ENCODE assay signal across 1 cellular context in the genomic region with DNA sequence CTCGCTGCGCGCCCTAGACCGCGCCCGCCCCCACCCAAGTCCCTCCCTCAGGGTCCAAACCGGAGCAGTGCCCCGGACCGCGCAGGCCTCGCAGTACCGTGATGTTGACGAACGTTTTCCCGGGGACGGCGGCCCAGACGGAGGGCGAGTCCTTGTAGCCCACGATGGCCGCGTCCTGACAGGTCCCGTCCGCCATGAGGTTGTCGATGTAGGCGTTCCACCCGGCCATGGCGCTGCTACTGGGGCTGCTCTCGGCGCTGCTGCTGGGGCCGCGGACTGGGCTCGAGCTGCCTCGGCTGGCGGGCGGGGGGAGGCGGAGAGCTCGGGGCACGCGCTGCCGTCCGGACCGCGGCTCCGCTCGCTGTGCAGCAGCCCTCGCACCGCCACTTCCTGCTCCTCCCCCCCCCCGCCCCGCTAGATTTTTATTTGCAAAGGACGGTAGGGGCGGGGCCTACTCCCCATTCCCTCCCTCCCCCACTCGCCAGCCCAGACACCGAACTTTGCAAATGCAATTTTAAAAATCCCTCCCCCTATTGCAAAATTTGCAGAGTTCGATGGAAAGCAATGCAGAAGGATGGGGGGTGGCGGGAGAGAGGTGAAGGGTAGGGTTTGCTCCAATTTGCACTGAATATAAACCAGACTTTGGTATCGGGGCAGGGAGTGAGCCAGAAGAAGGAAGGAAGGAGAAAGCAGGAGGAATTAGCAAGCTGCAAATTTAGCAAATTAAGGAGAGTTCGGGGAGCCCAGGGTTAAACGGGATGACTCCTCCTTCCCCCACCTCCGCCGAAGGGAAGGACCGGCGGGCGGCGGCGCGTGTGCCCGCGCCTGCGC.
A peak's percentile ranks its signal among the peaks of the same experiment; 100 is the strongest.
TF ChIP-seq lines count a peak whose summit lies in the region.

TSS of gene PFN1 (minus strand) at position 365 of the 831 bp plus-strand sequence. CDS start at position 229, 136 bp downstream.

TF ChIP-seq in GM12878, 131 proteins besides CTCF, POLR2A, EP300 and RAD21 (continued from another document and continues in another):
- TF ChIP-seq, protein P1, sequence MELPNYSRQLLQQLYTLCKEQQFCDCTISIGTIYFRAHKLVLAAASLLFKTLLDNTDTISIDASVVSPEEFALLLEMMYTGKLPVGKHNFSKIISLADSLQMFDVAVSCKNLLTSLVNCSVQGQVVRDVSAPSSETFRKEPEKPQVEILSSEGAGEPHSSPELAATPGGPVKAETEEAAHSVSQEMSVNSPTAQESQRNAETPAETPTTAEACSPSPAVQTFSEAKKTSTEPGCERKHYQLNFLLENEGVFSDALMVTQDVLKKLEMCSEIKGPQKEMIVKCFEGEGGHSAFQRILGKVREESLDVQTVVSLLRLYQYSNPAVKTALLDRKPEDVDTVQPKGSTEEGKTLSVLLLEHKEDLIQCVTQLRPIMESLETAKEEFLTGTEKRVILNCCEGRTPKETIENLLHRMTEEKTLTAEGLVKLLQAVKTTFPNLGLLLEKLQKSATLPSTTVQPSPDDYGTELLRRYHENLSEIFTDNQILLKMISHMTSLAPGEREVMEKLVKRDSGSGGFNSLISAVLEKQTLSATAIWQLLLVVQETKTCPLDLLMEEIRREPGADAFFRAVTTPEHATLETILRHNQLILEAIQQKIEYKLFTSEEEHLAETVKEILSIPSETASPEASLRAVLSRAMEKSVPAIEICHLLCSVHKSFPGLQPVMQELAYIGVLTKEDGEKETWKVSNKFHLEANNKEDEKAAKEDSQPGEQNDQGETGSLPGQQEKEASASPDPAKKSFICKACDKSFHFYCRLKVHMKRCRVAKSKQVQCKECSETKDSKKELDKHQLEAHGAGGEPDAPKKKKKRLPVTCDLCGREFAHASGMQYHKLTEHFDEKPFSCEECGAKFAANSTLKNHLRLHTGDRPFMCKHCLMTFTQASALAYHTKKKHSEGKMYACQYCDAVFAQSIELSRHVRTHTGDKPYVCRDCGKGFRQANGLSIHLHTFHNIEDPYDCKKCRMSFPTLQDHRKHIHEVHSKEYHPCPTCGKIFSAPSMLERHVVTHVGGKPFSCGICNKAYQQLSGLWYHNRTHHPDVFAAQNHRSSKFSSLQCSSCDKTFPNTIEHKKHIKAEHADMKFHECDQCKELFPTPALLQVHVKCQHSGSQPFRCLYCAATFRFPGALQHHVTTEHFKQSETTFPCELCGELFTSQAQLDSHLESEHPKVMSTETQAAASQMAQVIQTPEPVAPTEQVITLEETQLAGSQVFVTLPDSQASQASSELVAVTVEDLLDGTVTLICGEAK (IDR thresholded peaks at IDR 0.05; ENCODE audit: borderline replicate concordance): peak; percentile 33; the same call in 1 of the 2 replicates
- peak; percentile 30 for TF ChIP-seq GATAD2B (conservative IDR thresholded peaks at IDR 0.05; ENCODE audit: low read depth)
- 0 out of 4 replicates have a peak, but pooled peaks of 1 of the 2 experiments have one; percentile 24 for TF ChIP-seq CEBPB (IDR thresholded peaks at IDR 0.05; ENCODE audit: borderline replicate concordance in 1 of 2, low read depth in 2 of 2, low read length in 2 of 2)
- TF ChIP-seq ESRRA (IDR thresholded peaks at IDR 0.05; ENCODE audit: low read length): no peak
- TF ChIP-seq, protein P2, sequence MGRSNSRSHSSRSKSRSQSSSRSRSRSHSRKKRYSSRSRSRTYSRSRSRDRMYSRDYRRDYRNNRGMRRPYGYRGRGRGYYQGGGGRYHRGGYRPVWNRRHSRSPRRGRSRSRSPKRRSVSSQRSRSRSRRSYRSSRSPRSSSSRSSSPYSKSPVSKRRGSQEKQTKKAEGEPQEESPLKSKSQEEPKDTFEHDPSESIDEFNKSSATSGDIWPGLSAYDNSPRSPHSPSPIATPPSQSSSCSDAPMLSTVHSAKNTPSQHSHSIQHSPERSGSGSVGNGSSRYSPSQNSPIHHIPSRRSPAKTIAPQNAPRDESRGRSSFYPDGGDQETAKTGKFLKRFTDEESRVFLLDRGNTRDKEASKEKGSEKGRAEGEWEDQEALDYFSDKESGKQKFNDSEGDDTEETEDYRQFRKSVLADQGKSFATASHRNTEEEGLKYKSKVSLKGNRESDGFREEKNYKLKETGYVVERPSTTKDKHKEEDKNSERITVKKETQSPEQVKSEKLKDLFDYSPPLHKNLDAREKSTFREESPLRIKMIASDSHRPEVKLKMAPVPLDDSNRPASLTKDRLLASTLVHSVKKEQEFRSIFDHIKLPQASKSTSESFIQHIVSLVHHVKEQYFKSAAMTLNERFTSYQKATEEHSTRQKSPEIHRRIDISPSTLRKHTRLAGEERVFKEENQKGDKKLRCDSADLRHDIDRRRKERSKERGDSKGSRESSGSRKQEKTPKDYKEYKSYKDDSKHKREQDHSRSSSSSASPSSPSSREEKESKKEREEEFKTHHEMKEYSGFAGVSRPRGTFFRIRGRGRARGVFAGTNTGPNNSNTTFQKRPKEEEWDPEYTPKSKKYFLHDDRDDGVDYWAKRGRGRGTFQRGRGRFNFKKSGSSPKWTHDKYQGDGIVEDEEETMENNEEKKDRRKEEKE (IDR thresholded peaks at IDR 0.05): 0 out of 2 replicates have a peak, but pooled peaks have one; percentile 70
- peak; percentile 93 for TF ChIP-seq NBN (IDR thresholded peaks at IDR 0.05)
- peak; percentile 73; the same call in 1 of the 2 replicates for TF ChIP-seq FOXK2 (IDR thresholded peaks at IDR 0.05)
- no peak for TF ChIP-seq GABPA (IDR thresholded peaks at IDR 0.05; ENCODE audit: low read depth)
- TF ChIP-seq ZBTB4 (CRISPR knock-in tag; IDR thresholded peaks at IDR 0.05): no peak
- no peak for TF ChIP-seq FOS (IDR thresholded peaks at IDR 0.05; ENCODE audit: borderline replicate concordance, extremely low read depth, insufficient read length)
- no peak for TF ChIP-seq JUND (IDR thresholded peaks at IDR 0.05; ENCODE audit: low read depth, low read length)
- no peak for TF ChIP-seq KAT2A (conservative IDR thresholded peaks at IDR 0.05; ENCODE audit: control insufficient read depth, low read depth, low read length)
- TF ChIP-seq JUNB (IDR thresholded peaks at IDR 0.05): 0 out of 2 replicates have a peak, but pooled peaks have one; percentile 16
- TF ChIP-seq, protein P3, sequence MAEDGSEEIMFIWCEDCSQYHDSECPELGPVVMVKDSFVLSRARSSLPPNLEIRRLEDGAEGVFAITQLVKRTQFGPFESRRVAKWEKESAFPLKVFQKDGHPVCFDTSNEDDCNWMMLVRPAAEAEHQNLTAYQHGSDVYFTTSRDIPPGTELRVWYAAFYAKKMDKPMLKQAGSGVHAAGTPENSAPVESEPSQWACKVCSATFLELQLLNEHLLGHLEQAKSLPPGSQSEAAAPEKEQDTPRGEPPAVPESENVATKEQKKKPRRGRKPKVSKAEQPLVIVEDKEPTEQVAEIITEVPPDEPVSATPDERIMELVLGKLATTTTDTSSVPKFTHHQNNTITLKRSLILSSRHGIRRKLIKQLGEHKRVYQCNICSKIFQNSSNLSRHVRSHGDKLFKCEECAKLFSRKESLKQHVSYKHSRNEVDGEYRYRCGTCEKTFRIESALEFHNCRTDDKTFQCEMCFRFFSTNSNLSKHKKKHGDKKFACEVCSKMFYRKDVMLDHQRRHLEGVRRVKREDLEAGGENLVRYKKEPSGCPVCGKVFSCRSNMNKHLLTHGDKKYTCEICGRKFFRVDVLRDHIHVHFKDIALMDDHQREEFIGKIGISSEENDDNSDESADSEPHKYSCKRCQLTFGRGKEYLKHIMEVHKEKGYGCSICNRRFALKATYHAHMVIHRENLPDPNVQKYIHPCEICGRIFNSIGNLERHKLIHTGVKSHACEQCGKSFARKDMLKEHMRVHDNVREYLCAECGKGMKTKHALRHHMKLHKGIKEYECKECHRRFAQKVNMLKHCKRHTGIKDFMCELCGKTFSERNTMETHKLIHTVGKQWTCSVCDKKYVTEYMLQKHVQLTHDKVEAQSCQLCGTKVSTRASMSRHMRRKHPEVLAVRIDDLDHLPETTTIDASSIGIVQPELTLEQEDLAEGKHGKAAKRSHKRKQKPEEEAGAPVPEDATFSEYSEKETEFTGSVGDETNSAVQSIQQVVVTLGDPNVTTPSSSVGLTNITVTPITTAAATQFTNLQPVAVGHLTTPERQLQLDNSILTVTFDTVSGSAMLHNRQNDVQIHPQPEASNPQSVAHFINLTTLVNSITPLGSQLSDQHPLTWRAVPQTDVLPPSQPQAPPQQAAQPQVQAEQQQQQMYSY (CRISPR knock-in tag; IDR thresholded peaks at IDR 0.05): no peak
- TF ChIP-seq POU2F2 (IDR thresholded peaks at IDR 0.05; ENCODE audit: borderline replicate concordance, low read depth, low read length): no peak
- TF ChIP-seq NR2F1 (conservative IDR thresholded peaks at IDR 0.05): no peak; the same call in 1 of the 2 replicates
- TF ChIP-seq ZNF207 (IDR thresholded peaks at IDR 0.05; ENCODE audit: borderline replicate concordance): no peak
- 0 out of 2 replicates have a peak, but pooled peaks have one; percentile 27 for TF ChIP-seq RFX5 (IDR thresholded peaks at IDR 0.05; ENCODE audit: low read depth, low read length)
- TF ChIP-seq, protein P4, sequence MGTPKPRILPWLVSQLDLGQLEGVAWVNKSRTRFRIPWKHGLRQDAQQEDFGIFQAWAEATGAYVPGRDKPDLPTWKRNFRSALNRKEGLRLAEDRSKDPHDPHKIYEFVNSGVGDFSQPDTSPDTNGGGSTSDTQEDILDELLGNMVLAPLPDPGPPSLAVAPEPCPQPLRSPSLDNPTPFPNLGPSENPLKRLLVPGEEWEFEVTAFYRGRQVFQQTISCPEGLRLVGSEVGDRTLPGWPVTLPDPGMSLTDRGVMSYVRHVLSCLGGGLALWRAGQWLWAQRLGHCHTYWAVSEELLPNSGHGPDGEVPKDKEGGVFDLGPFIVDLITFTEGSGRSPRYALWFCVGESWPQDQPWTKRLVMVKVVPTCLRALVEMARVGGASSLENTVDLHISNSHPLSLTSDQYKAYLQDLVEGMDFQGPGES (IDR thresholded peaks at IDR 0.05): no peak
- TF ChIP-seq KLF5 (IDR thresholded peaks at IDR 0.05; ENCODE audit: partially characterized antibody): no peak
- peak; percentile 67 for TF ChIP-seq E2F8 (IDR thresholded peaks at IDR 0.05; ENCODE audit: low read depth, partially characterized antibody)
- peak; percentile 92 for TF ChIP-seq POLR2AphosphoS2 (IDR thresholded peaks at IDR 0.05; ENCODE audit: low read depth, low read length)
- TF ChIP-seq RB1 (IDR thresholded peaks at IDR 0.05; ENCODE audit: borderline replicate concordance): no peak; the same call in 1 of the 2 replicates
- TF ChIP-seq CHD2 (IDR thresholded peaks at IDR 0.05; ENCODE audit: borderline replicate concordance, low read depth, low read length): peak; percentile 65
- TF ChIP-seq BCL3 (IDR thresholded peaks at IDR 0.05; ENCODE audit: borderline replicate concordance, insufficient read depth, low read depth, low read length, poor library complexity, severe bottlenecking): no peak
- TF ChIP-seq CHD1 (IDR thresholded peaks at IDR 0.05; ENCODE audit: low read depth, low read length): peak; percentile 80; the same call in 1 of the 2 replicates
- peak; percentile 47 for TF ChIP-seq YY1 (IDR thresholded peaks at IDR 0.05; ENCODE audit: low read depth, low read length)
- TF ChIP-seq ZSCAN29 (IDR thresholded peaks at IDR 0.05): 0 out of 2 replicates have a peak, but pooled peaks have one; percentile 36
- peak; percentile 31; the same call in 1 of the 2 replicates for TF ChIP-seq MXI1 (IDR thresholded peaks at IDR 0.05; ENCODE audit: low read depth, low read length)
- peak; percentile 97 for TF ChIP-seq SMAD5 (IDR thresholded peaks at IDR 0.05; ENCODE audit: low read depth)
- peak; percentile 37 for TF ChIP-seq RELA (IDR thresholded peaks at IDR 0.05; ENCODE audit: borderline replicate concordance, partially characterized antibody)
- TF ChIP-seq NR2C2 (IDR thresholded peaks at IDR 0.05; ENCODE audit: borderline replicate concordance, control insufficient read depth, insufficient read length, low read depth): no peak
